In the genomic region with DNA sequence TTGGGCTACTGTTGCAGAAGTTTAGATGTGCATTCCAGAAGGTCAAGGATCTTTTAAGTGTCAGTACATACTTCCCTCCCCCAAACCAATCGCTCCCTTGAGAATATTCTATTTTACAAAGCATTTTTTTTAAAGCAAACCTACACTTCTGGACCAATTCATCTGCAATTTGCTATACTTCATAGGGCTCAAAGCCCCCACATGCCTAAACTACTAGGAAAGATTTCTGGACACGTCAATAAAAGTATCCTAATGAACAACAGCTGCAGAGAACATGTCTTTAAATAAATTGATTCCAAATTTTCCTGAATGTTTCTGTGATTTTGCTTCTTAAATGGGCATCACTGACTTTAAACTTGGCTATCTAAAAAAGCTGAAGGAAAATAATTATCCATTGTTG, we compare ENCODE assay signal across 10 cellular contexts.
"Had no signal": no experiment of that assay in that cellular context is flagged by ENCODE, and none has a peak within 500 bp of the region (broad histone marks: within the 10 kb centered on the region; RNA-seq: fewer than 3 reads in every experiment).

No MANE protein-coding gene starts in this region.

- ATAC-seq: HCT116, HepG2 had no signal

- H3K9ac ChIP-seq: GM23248 had no signal

- H3K27ac Mint-ChIP-seq: HFFc6, IgD-negative memory B cell had no signal

- DNase-seq: GM23248, GOT3, H7, HFFc6, KBM-7 had no signal

- H3K9me3 ChIP-seq: HAP-1 had no signal

- H3K4me3 ChIP-seq: GM23248, HAP-1 had no signal

- H3K4me1 Mint-ChIP-seq: IgD-negative memory B cell had no signal

- H2AFZ ChIP-seq: GM23248 had no signal

- H3K36me3 Mint-ChIP-seq: IgD-negative memory B cell had no signal

- H3K4me3 Mint-ChIP-seq: HFFc6, IgD-negative memory B cell had no signal

- H3K36me3 ChIP-seq: HAP-1 had no signal

- H3K9me3 Mint-ChIP-seq: HFFc6, IgD-negative memory B cell had no signal

- H3K4me1 ChIP-seq: HAP-1 had no signal

- H3K27ac ChIP-seq: GM23248, HL-60 had no signal
